In genomic region chr5:96254980-96255681, GRCh38 we compare ENCODE assay signal across 11 cellular contexts.
DNase-seq lines count a peak whose midpoint lies in the region; ATAC-seq and TF ChIP-seq lines count a peak whose summit lies in the region.
"Had no signal": no experiment of that assay in that cellular context is flagged by ENCODE, and none has a peak within 500 bp of the region (broad histone marks: within the 10 kb centered on the region; RNA-seq: fewer than 3 reads in every experiment).

No MANE protein-coding gene starts in this region.

- intact Hi-C loops in PC-9 (cut with micrococcal nuclease; ENCODE audit: unreplicated experiment): loop anchor here (1.0 to 10.0 kb wide), 5 partner anchors 82 to 540 kb away; no protein-coding TSS in a partner anchor

- BruUV-seq in PC-9 (replicated peaks; lab: Mats Ljungman, UMichigan): no TSS peak

- peak overlapping the region; percentile 66 for H3K4me2 ChIP-seq in PC-9

- ATAC-seq in HG02938 (IDR thresholded peaks at IDR 0.05; ENCODE audit: unreplicated experiment) (no peak), HG03442 (IDR thresholded peaks at IDR 0.05; ENCODE audit: unreplicated experiment) (no peak)
- ATAC-seq: activated CD4-positive, CD25-positive, alpha-beta regulatory T cell treated with anti-CD3 and anti-CD28 coated beads, Interleukin-2, amount 50 U/mL, for 24 hours; stimulated activated naive CD8-positive, alpha-beta T cell treated with anti-CD3 and anti-CD28 coated beads, Interleukin-15, amount 100 ng/mL, for 72 hours had no signal

- peaks cover 29% of the 10 kb centered on the region for H3F3A ChIP-seq in PC-9 (ENCODE audit: insufficient read depth, low read depth)

- H3K27me3 ChIP-seq in PC-9 (ENCODE audit: insufficient read depth, low read depth): no peaks in the 10 kb centered on the region

- no peak overlapping the region for H3K4me3 ChIP-seq in AG09309 (ENCODE audit: control insufficient read depth, low read depth, low read length)
- no peak overlapping the region; the same call in 1 of the 2 replicates for H3K4me3 ChIP-seq in PC-9

- peak; percentile 97 for DNase-seq in AG09309 (ENCODE audit: low read depth)
- DNase-seq in PC-9: peak; percentile 57 to 91
- DNase-seq in epithelial cell of prostate (ENCODE audit: low read depth, low spot score): peak; percentile 26
- DNase-seq in non-pigmented ciliary epithelial cell (ENCODE audit: low read depth): peak; percentile 85
- no peak for DNase-seq in ecto neural progenitor cell (ENCODE audit: low spot score)
- DNase-seq in NCI-H345 treated with DMSO at 0.1 percent for 48 hours (lab: John Stamatoyannopoulos, UW; ENCODE audit: unreplicated experiment): no peak
- DNase-seq: Caco-2; stimulated activated naive CD8-positive, alpha-beta T cell treated with anti-CD3 and anti-CD28 coated beads, Interleukin-15, amount 100 ng/mL, for 72 hours had no signal

- no peaks in the 10 kb centered on the region for H4K20me1 ChIP-seq in PC-9 (ENCODE audit: insufficient read depth)

- no peaks in the 10 kb centered on the region for H3K9me2 ChIP-seq in PC-9 (ENCODE audit: insufficient read depth)

- CTCF ChIA-PET in PC-9 (lab: Charles Lee): interaction anchor here (0.5 to 0.6 kb wide), 2 partner anchors 100 to 497 kb away, joined by 3 to 9 read pairs; no protein-coding TSS in a partner anchor

- TF ChIP-seq CTCF in AG09309 (IDR thresholded peaks at IDR 0.05; ENCODE audit: control insufficient read depth, insufficient read depth, low read depth, low read length, missing control alignments) (no peak), PC-9 (conservative IDR thresholded peaks at IDR 0.05) (no peak)

- peaks cover 8% of the 10 kb centered on the region for H3K9me3 ChIP-seq in PC-9 (ENCODE audit: insufficient read depth, low read depth)
- H3K9me3 ChIP-seq: Caco-2 had no signal

- H3K27ac ChIP-seq in PC-9 (peak overlapping the region; percentile 72), epithelial cell of prostate (peak overlapping the region; percentile 82)

- H3K4me1 ChIP-seq in PC-9 (replicated peaks; ENCODE audit: insufficient read depth): peaks cover 53% of the 10 kb centered on the region

- POLR2A ChIA-PET in PC-9 (lab: Charles Lee; ENCODE audit: unreplicated experiment): interaction anchor here (0.6 kb wide), 3 partner anchors 41 to 795 kb away, joined by 3 to 7 read pairs (median 5); no protein-coding TSS in a partner anchor

- 0 out of 2 replicates have a peak overlapping the region, but pooled peaks have one; percentile 28 for H2AFZ ChIP-seq in PC-9

- H3K79me2 ChIP-seq in PC-9 (ENCODE audit: low read depth): no peaks in the 10 kb centered on the region

- H3K36me3 ChIP-seq in PC-9 (ENCODE audit: low read depth): peaks cover 5% of the 10 kb centered on the region; the same call in 1 of the 2 replicates

Comparison
In these comparisons a context has a peak if more than half of its experiments do, and no peak if none do; other contexts are left out.
1. DNase-seq: peak in AG09309 (single experiment), PC-9 (2 of 2), epithelial cell of prostate (single experiment) and non-pigmented ciliary epithelial cell (single experiment); none in ecto neural progenitor cell (single experiment) and NCI-H345 treated with DMSO at 0.1 percent for 48 hours (single experiment).